In the genomic region with DNA sequence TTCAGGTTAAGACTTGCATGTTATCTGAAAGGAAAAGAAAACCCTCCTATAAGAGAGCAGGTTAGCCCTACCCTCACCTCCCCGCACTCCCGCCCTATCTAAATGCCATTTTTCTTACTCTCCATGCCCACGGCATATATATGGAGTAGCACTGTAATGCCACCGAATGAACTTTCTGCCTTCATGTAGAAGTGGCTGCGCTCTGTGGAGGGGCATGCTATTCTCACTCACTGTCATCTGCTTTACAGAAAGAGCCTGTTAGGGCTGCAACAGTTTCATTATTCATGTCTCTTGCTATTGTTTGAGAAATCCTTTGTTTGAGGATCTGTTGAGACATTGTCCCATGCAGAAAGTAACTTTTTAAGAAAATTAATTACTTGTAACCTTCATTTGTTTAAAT, we compare ENCODE assay signal across 22 cellular contexts.
"Had no signal": no experiment of that assay in that cellular context is flagged by ENCODE, and none has a peak within 500 bp of the region (broad histone marks: within the 10 kb centered on the region; RNA-seq: fewer than 3 reads in every experiment).

No MANE protein-coding gene starts in this region.

- H3K9me3 ChIP-seq: left lung, sigmoid colon, thoracic aorta, upper lobe of right lung had no signal

- H3K36me3 ChIP-seq: left lung, sigmoid colon, thoracic aorta, upper lobe of right lung had no signal

- DNase-seq: activated CD4-positive, alpha-beta memory T cell treated with anti-CD3 and anti-CD28 coated beads, Interleukin-2, amount 10 ng/mL, durations not matched to agents 7 days and 5 days; activated CD4-positive, alpha-beta T cell treated with anti-CD3 and anti-CD28 coated beads, Interleukin-2, amount 10 ng/mL, durations not matched to agents 24 days and 14 days; activated effector memory CD4-positive, alpha-beta T cell treated with Interleukin-2 at 50 U/mL for 16 hours; activated naive CD4-positive, alpha-beta T cell treated with anti-CD3 and anti-CD28 coated beads for 36 hours; activated naive CD8-positive, alpha-beta T cell treated with anti-CD3 and anti-CD28 coated beads, Interleukin-2, amount 10 ng/mL, durations not matched to agents 7 days and 5 days; activated T-cell treated with anti-CD3 and anti-CD28 coated beads, Interleukin-2, amount 50 U/mL, for 72 hours; amniotic stem cell; hippocampal formation; kidney glomerular epithelial cell; left lung; naive thymus-derived CD8-positive, alpha-beta T cell; nucleus accumbens; sigmoid colon; stimulated activated CD4-positive, alpha-beta T cell treated with anti-CD3 and anti-CD28 coated beads, Interleukin-4, amount 100 ng/mL, for 1 hour; stimulated activated naive CD4-positive, alpha-beta T cell; upper lobe of right lung had no signal

- H3K27ac Mint-ChIP-seq: activated CD4-positive, alpha-beta memory T cell treated with anti-CD3 and anti-CD28 coated beads, Interleukin-2, amount 10 ng/mL, durations not matched to agents 7 days and 5 days; activated CD4-positive, alpha-beta T cell treated with anti-CD3 and anti-CD28 coated beads, Interleukin-2, amount 10 ng/mL, durations not matched to agents 24 days and 14 days; activated naive CD4-positive, alpha-beta T cell treated with anti-CD3 and anti-CD28 coated beads for 36 hours; activated naive CD8-positive, alpha-beta T cell treated with anti-CD3 and anti-CD28 coated beads, Interleukin-2, amount 10 ng/mL, durations not matched to agents 7 days and 5 days; activated T-cell treated with anti-CD3 and anti-CD28 coated beads, Interleukin-2, amount 50 U/mL, for 72 hours; mesothelial cell of epicardium had no signal

- H3K9me3 Mint-ChIP-seq: activated CD4-positive, alpha-beta T cell treated with anti-CD3 and anti-CD28 coated beads, Interleukin-2, amount 10 ng/mL, durations not matched to agents 24 days and 14 days; activated naive CD4-positive, alpha-beta T cell treated with anti-CD3 and anti-CD28 coated beads for 36 hours; activated naive CD8-positive, alpha-beta T cell treated with anti-CD3 and anti-CD28 coated beads, Interleukin-2, amount 10 ng/mL, durations not matched to agents 7 days and 5 days; activated T-cell treated with anti-CD3 and anti-CD28 coated beads, Interleukin-2, amount 50 U/mL, for 72 hours had no signal

- ATAC-seq: activated CD4-positive, CD25-positive, alpha-beta regulatory T cell treated with anti-CD3 and anti-CD28 coated beads, Interleukin-2, amount 50 U/mL, for 24 hours; activated T-cell treated with anti-CD3 and anti-CD28 coated beads, Interleukin-2, amount 50 U/mL, for 72 hours; left lung; naive thymus-derived CD8-positive, alpha-beta T cell; upper lobe of right lung had no signal

- H3K36me3 Mint-ChIP-seq: activated naive CD8-positive, alpha-beta T cell treated with anti-CD3 and anti-CD28 coated beads, Interleukin-2, amount 10 ng/mL, durations not matched to agents 7 days and 5 days; mesothelial cell of epicardium; naive thymus-derived CD8-positive, alpha-beta T cell had no signal

- H3K4me3 ChIP-seq: left lung, lung, smooth muscle cell had no signal

- H3K4me1 Mint-ChIP-seq: activated CD4-positive, alpha-beta memory T cell treated with anti-CD3 and anti-CD28 coated beads, Interleukin-2, amount 10 ng/mL, durations not matched to agents 7 days and 5 days; activated CD4-positive, alpha-beta T cell treated with anti-CD3 and anti-CD28 coated beads, Interleukin-2, amount 10 ng/mL, durations not matched to agents 24 days and 14 days; activated naive CD8-positive, alpha-beta T cell treated with anti-CD3 and anti-CD28 coated beads, Interleukin-2, amount 10 ng/mL, durations not matched to agents 7 days and 5 days; naive thymus-derived CD8-positive, alpha-beta T cell had no signal

- H3K27me3 Mint-ChIP-seq: activated CD4-positive, alpha-beta memory T cell treated with anti-CD3 and anti-CD28 coated beads, Interleukin-2, amount 10 ng/mL, durations not matched to agents 7 days and 5 days; activated CD4-positive, alpha-beta T cell treated with anti-CD3 and anti-CD28 coated beads, Interleukin-2, amount 10 ng/mL, durations not matched to agents 24 days and 14 days; naive thymus-derived CD8-positive, alpha-beta T cell had no signal

- H3K4me1 ChIP-seq: left lung, upper lobe of right lung had no signal

- H3K27ac ChIP-seq: coronary artery, left lung, thoracic aorta, upper lobe of right lung had no signal

- H3K4me3 Mint-ChIP-seq: activated CD4-positive, alpha-beta memory T cell treated with anti-CD3 and anti-CD28 coated beads, Interleukin-2, amount 10 ng/mL, durations not matched to agents 7 days and 5 days; activated CD4-positive, alpha-beta T cell treated with anti-CD3 and anti-CD28 coated beads, Interleukin-2, amount 10 ng/mL, durations not matched to agents 24 days and 14 days; activated naive CD4-positive, alpha-beta T cell treated with anti-CD3 and anti-CD28 coated beads for 36 hours; activated naive CD8-positive, alpha-beta T cell treated with anti-CD3 and anti-CD28 coated beads, Interleukin-2, amount 10 ng/mL, durations not matched to agents 7 days and 5 days; activated T-cell treated with anti-CD3 and anti-CD28 coated beads, Interleukin-2, amount 50 U/mL, for 72 hours; mesothelial cell of epicardium; naive thymus-derived CD8-positive, alpha-beta T cell had no signal

- H3K27me3 ChIP-seq: left lung, sigmoid colon, upper lobe of right lung had no signal
